ENCODE assay signal across 9 cellular contexts in the genomic region with DNA sequence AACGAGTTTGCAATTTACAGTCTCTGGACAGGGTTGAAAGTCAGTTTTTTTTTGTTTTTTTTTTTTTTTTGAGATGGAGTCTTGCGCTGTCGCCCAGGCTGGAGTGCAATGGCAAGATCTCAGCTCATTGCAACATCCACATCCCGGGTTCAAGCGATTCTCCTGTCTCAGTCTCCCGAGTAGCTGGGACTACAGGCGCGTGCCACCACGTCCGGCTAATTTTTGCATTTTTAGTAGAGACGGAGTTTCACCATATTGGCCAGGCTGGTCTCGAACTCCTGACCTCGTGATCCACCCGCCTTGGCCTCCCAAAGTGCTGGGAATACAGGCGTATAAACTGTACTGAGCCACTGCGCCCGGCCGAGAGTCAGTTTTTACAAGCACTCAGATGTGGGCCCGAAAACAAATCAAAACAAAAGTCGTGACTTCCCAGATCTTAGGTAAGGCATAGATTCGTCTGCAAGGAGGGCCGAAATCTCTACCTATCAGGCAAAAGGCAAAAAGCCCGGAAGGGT. TPM values are rescaled to one million over a fixed set of nuclear protein-coding genes. Genes with fewer than 3 reads are reported as not detected.
A peak's percentile ranks its signal among the peaks of the same experiment; 100 is the strongest.
DNase-seq lines count a peak whose midpoint lies in the region; ATAC-seq, FAIRE-seq and TF ChIP-seq lines count a peak whose summit lies in the region.
"Not testable (repeated sequence)": the region's sequence is repeated elsewhere in the genome, so short reads cannot be mapped to it uniquely, and the experiment has no call there.
"Had no signal": no experiment of that assay in that cellular context is flagged by ENCODE, and none has a peak within 500 bp of the region (broad histone marks: within the 10 kb centered on the region; RNA-seq: fewer than 3 reads in every experiment).

No MANE protein-coding gene starts in this region.

- not testable (repeated sequence) for H3K36me3 ChIP-seq in ACC112 (ENCODE audit: insufficient read depth, low read length); HEK293 (ENCODE audit: control insufficient read depth in 2 of 2, insufficient read depth in 1 of 2, low read length in 2 of 2); endothelial cell of umbilical vein (ENCODE audit: control insufficient read depth in 2 of 2, extremely low read depth in 1 of 2, insufficient read depth in 2 of 2, low read length in 2 of 2); smooth muscle cell (ENCODE audit: low read depth)

- in situ Hi-C loops in astrocyte of the spinal cord (cut with HindIII; ENCODE audit: low sequenced_read_pairs), result not testable (repeated sequence)

- H3K4me3 Mint-ChIP-seq in activated CD4-positive, alpha-beta memory T cell treated with anti-CD3 and anti-CD28 coated beads for 36 hours, result peak overlapping the region; percentile 82
- H3K4me3 Mint-ChIP-seq in immature natural killer cell, result peak overlapping the region; percentile 92 to 96 (median 95)
- H3K4me3 Mint-ChIP-seq in natural killer cell, result peak overlapping the region; percentile 96

- H2AFZ ChIP-seq in ACC112 (ENCODE audit: low read length, unreplicated experiment), result peak overlapping the region; percentile 93
- peak overlapping the region; percentile 80 for H2AFZ ChIP-seq in endothelial cell of umbilical vein (ENCODE audit: low read depth, low read length)
- peak overlapping the region; percentile 97 for H2AFZ ChIP-seq in smooth muscle cell (ENCODE audit: low read depth)

- not testable (repeated sequence) for H3K27me3 ChIP-seq in ACC112 (ENCODE audit: insufficient read depth, low read length); endothelial cell of umbilical vein (ENCODE audit: control insufficient read depth in 2 of 2, insufficient read depth in 2 of 2, low read length in 2 of 2); smooth muscle cell (ENCODE audit: low read depth)

- not testable (repeated sequence) for H3K4me1 ChIP-seq in ACC112 (ENCODE audit: control insufficient read depth, insufficient read depth, low read length, unreplicated experiment); HEK293 (ENCODE audit: control insufficient read depth, insufficient read depth, low read length)
- peaks cover 19% of the 10 kb centered on the region for H3K4me1 ChIP-seq in endothelial cell of umbilical vein (ENCODE audit: control insufficient read depth, extremely low read depth, insufficient read depth, low read length)
- peaks cover 23% of the 10 kb centered on the region for H3K4me1 ChIP-seq in smooth muscle cell (ENCODE audit: low read depth)

- CTCF ChIA-PET in HEK293 (lab: Yijun Ruan, JAX), result interaction anchor here (0.6 to 3.5 kb wide), 7 partner anchors 8 to 570 kb away, joined by 3 to 25 read pairs (median 3); no protein-coding TSS in a partner anchor
- CTCF ChIA-PET in activated CD4-positive, alpha-beta memory T cell treated with anti-CD3 and anti-CD28 coated beads for 36 hours (lab: Charles Lee), result interaction anchor here (2.7 to 3.2 kb wide), 2 partner anchors 9 to 199 kb away, joined by 12 to 16 read pairs; no protein-coding TSS in a partner anchor
- CTCF ChIA-PET in endothelial cell of umbilical vein (lab: Charles Lee), result interaction anchor here (1.4 to 4.3 kb wide), 5 partner anchors 11 to 369 kb away, joined by 3 to 63 read pairs (median 57); no protein-coding TSS in a partner anchor

- not testable (repeated sequence) for TF ChIP-seq CTCF in HEK293 (tag by site-specific recombination; IDR thresholded peaks at IDR 0.05); astrocyte of the spinal cord (IDR thresholded peaks at IDR 0.05; ENCODE audit: low read depth, low read length); endothelial cell of umbilical vein (IDR thresholded peaks at IDR 0.05; ENCODE audit: extremely low read depth in 1 of 2, insufficient read depth in 1 of 2, low read depth in 1 of 2, low read length in 2 of 2); natural killer cell (IDR thresholded peaks at IDR 0.05); smooth muscle cell (IDR thresholded peaks at IDR 0.05; ENCODE audit: borderline replicate concordance, insufficient read depth, poor library complexity, severe bottlenecking)

- H3K36me3 Mint-ChIP-seq in activated CD4-positive, alpha-beta memory T cell treated with anti-CD3 and anti-CD28 coated beads for 36 hours; immature natural killer cell; natural killer cell: not testable (repeated sequence)

- peaks cover 18% of the 10 kb centered on the region for H3K4me1 Mint-ChIP-seq in activated CD4-positive, alpha-beta memory T cell treated with anti-CD3 and anti-CD28 coated beads for 36 hours (ENCODE audit: low read depth)
- H3K4me1 Mint-ChIP-seq in immature natural killer cell (peaks cover 31 to 43% of the 10 kb centered on the region in 2 donors), natural killer cell (peaks cover 40 to 45% of the 10 kb centered on the region in 2 donors)

- DNase-seq in activated CD4-positive, alpha-beta memory T cell treated with anti-CD3 and anti-CD28 coated beads for 36 hours; astrocyte of the spinal cord (ENCODE audit: low read depth, low spot score); endothelial cell of umbilical vein (ENCODE audit: low read depth, low spot score); immature natural killer cell; natural killer cell; smooth muscle cell (lab: John Stamatoyannopoulos, UW; ENCODE audit: unreplicated experiment): not testable (repeated sequence)

- peaks cover 19% of the 10 kb centered on the region for H3K27me3 Mint-ChIP-seq in activated CD4-positive, alpha-beta memory T cell treated with anti-CD3 and anti-CD28 coated beads for 36 hours
- H3K27me3 Mint-ChIP-seq in immature natural killer cell (ENCODE audit: low read depth in 3 of 3); natural killer cell (ENCODE audit: low read depth in 2 of 2): not testable (repeated sequence)

- H3K27ac ChIP-seq in ACC112 (ENCODE audit: low read depth, low read length), result peak overlapping the region; percentile 76; the same call in 1 of the 2 replicates
- peak overlapping the region; percentile 99 for H3K27ac ChIP-seq in HEK293 (ENCODE audit: extremely low read depth, low read depth, low read length)
- peak overlapping the region; percentile 78 for H3K27ac ChIP-seq in endothelial cell of umbilical vein (ENCODE audit: insufficient read depth, low read depth, low read length)
- H3K27ac ChIP-seq in smooth muscle cell (ENCODE audit: low read depth), result peak overlapping the region; percentile 92

- H3K9ac ChIP-seq in endothelial cell of umbilical vein (replicated peaks; ENCODE audit: extremely low read depth, insufficient read depth, low read length) (peak overlapping the region; percentile 84), smooth muscle cell (ENCODE audit: low read depth) (peak overlapping the region; percentile 59)

- FAIRE-seq in endothelial cell of umbilical vein (lab: Jason Lieb, UNC), result not testable (repeated sequence)

- WGBS in smooth muscle cell (ENCODE audit: low lambda C conversion rate), result 39% methylated on average over 23 of the region's 23 CpGs

- POLR2A ChIA-PET in HEK293 (lab: Yijun Ruan, JAX), result interaction anchor here (1.3 to 2.1 kb wide), 3 partner anchors 9 to 21 kb away, joined by 3 to 10 read pairs (median 4); no protein-coding TSS in a partner anchor
- POLR2A ChIA-PET in activated CD4-positive, alpha-beta memory T cell treated with anti-CD3 and anti-CD28 coated beads for 36 hours (lab: Charles Lee), result interaction anchor here (0.8 to 1.5 kb wide), 3 partner anchors 9 to 129 kb away, joined by 3 to 6 read pairs (median 3); no protein-coding TSS in a partner anchor
- POLR2A ChIA-PET in endothelial cell of umbilical vein (lab: Charles Lee), result not testable (repeated sequence)

- H3K27ac Mint-ChIP-seq in activated CD4-positive, alpha-beta memory T cell treated with anti-CD3 and anti-CD28 coated beads for 36 hours, result peak overlapping the region; percentile 89
- H3K27ac Mint-ChIP-seq in immature natural killer cell (peak overlapping the region; percentile 76 to 92 (median 88)), natural killer cell (peak overlapping the region; percentile 78 to 84)

- peaks cover 13% of the 10 kb centered on the region for H3F3A ChIP-seq in smooth muscle cell (ENCODE audit: low read depth)

- ATAC-seq in natural killer cell, result not testable (repeated sequence)

- dilution Hi-C loops in endothelial cell of umbilical vein (cut with MboI; ENCODE audit: extremely low pct_ligation_motif_present, low sequenced_read_pairs), result not testable (repeated sequence)

- peak overlapping the region; percentile 91 for H3K4me3 ChIP-seq in ACC112 (ENCODE audit: low read depth, low read length)
- H3K4me3 ChIP-seq in HEK293 (ENCODE audit: low read depth, low read length), result peak overlapping the region; percentile 70
- peak overlapping the region; percentile 55 for H3K4me3 ChIP-seq in astrocyte of the spinal cord (ENCODE audit: low read depth, low read length)
- peak overlapping the region; percentile 64 to 76 (median 70) for H3K4me3 ChIP-seq in endothelial cell of umbilical vein (replicated peaks in 1 of 3; ENCODE audit: insufficient read depth in 1 of 3, low read depth in 1 of 3, low read length in 3 of 3)
- peak overlapping the region; percentile 73 for H3K4me3 ChIP-seq in smooth muscle cell

- not testable (repeated sequence) for H3K9me3 Mint-ChIP-seq in activated CD4-positive, alpha-beta memory T cell treated with anti-CD3 and anti-CD28 coated beads for 36 hours; immature natural killer cell; natural killer cell

- intact Hi-C loops in activated CD4-positive, alpha-beta memory T cell treated with anti-CD3 and anti-CD28 coated beads for 36 hours (cut with micrococcal nuclease), result loop anchor here (2.0 to 10.0 kb wide), 5 partner anchors 128 to 1200 kb away; partner anchors contain the start of genes ALG10B and SLC2A13
- intact Hi-C loops in endothelial cell of umbilical vein (cut with micrococcal nuclease), result loop anchor here (2.0 kb wide), 1 partner anchor 168 kb away; no protein-coding TSS in a partner anchor
- intact Hi-C loops in natural killer cell (cut with micrococcal nuclease), result not testable (repeated sequence)

- H3K4me2 ChIP-seq in endothelial cell of umbilical vein (ENCODE audit: insufficient read depth, low read length), result peak overlapping the region; percentile 82
- H3K4me2 ChIP-seq in smooth muscle cell, result peak overlapping the region; percentile 92

- TF ChIP-seq POLR2A in endothelial cell of umbilical vein (IDR thresholded peaks at IDR 0.05; ENCODE audit: low read depth, low read length), result not testable (repeated sequence)

- BruUV-seq in endothelial cell of umbilical vein (replicated peaks; lab: Mats Ljungman, UMichigan), result not testable (repeated sequence)

- not testable (repeated sequence) for H3K9me1 ChIP-seq in endothelial cell of umbilical vein (replicated peaks; ENCODE audit: control insufficient read depth, extremely low read depth, insufficient read depth, low read length)

- H3K9me3 ChIP-seq in HEK293 (ENCODE audit: control insufficient read depth, insufficient read depth, low read depth, low read length); endothelial cell of umbilical vein (replicated peaks; ENCODE audit: control insufficient read depth, insufficient read depth, low read length); smooth muscle cell (replicated peaks; ENCODE audit: low read depth): not testable (repeated sequence)

- not testable (repeated sequence) for H3K79me2 ChIP-seq in ACC112 (ENCODE audit: control insufficient read depth, insufficient read depth, low read length, unreplicated experiment); endothelial cell of umbilical vein (ENCODE audit: control insufficient read depth, insufficient read depth, low read length)
- H3K79me2 ChIP-seq in smooth muscle cell (ENCODE audit: low read depth), result peaks cover 48% of the 10 kb centered on the region

- not testable (repeated sequence) for H4K20me1 ChIP-seq in endothelial cell of umbilical vein (replicated peaks; ENCODE audit: control insufficient read depth, extremely low read depth, insufficient read depth, low read length); smooth muscle cell (ENCODE audit: low read depth)

RNA-seq across cellular contexts. Expression of gene CPNE8, which starts 0.9 kb away (rescaled TPM):
- 1 to 10 TPM; 4.4 to 4.6 TPM for total RNA-seq in activated CD4-positive, alpha-beta memory T cell treated with anti-CD3 and anti-CD28 coated beads for 36 hours
- total RNA-seq in endothelial cell of umbilical vein (12.5 and 13.7 TPM in 2 replicates), natural killer cell (1 to 10 TPM; 6.1 to 8.1 (median 7.9) TPM), smooth muscle cell (19.4 and 24.2 TPM in 2 replicates)
- polyA plus RNA-seq in endothelial cell of umbilical vein (3.2 and 4.4 TPM in 2 replicates), immature natural killer cell (1 to 10 TPM in 2 of 3 donors, under 1 TPM in 1; 0.76 to 5.2 (median 3.1) TPM), smooth muscle cell (6.3 and 13.8 TPM in 2 replicates)
- 2.8 and 3.0 TPM in 2 replicates for polyA plus RNA-seq in endothelial cell of umbilical vein (2011; cell fraction: cytosol; rRNA removed)
- 13.5 and 17.5 TPM in 2 replicates for polyA plus RNA-seq in endothelial cell of umbilical vein (2011; cell fraction: nucleus; rRNA removed)
- polyA plus RNA-seq in endothelial cell of umbilical vein (2012), result 12.0 and 12.8 TPM in 2 replicates
- polyA minus RNA-seq in endothelial cell of umbilical vein, result 5.4 and 11.9 TPM in 2 replicates
- polyA minus RNA-seq in endothelial cell of umbilical vein (2011; cell fraction: cytosol; rRNA and poly(A)+ RNA removed), result 16.4 TPM
- 22.8 and 33.2 TPM in 2 replicates for polyA minus RNA-seq in endothelial cell of umbilical vein (2011; cell fraction: nucleus; rRNA and poly(A)+ RNA removed)
- total RNA-seq: LHCN-M2 had no signal
